Comparison of ENCODE assay signal across 8 cellular contexts in genomic region chr5:140632366-140633080, GRCh38. TPM values are rescaled to one million over a fixed set of nuclear protein-coding genes. Genes with fewer than 3 reads are reported as not detected.
DNase-seq lines count a peak whose midpoint lies in the region; ATAC-seq and TF ChIP-seq lines count a peak whose summit lies in the region.

No MANE protein-coding gene starts in this region.

- peaks cover 2% of the 10 kb centered on the region for H3K36me3 Mint-ChIP-seq in activated CD4-positive, alpha-beta T cell treated with anti-CD3 and anti-CD28 coated beads, Interleukin-2, amount 10 ng/mL, durations not matched to agents 7 days and 5 days (ENCODE audit: low read depth)

- no peak overlapping the region for H3K4ac ChIP-seq in mesenchymal stem cell (ENCODE audit: low read depth in 1 of 2, low read length in 2 of 2)

- no peak overlapping the region for H2AFZ ChIP-seq in mesenchymal stem cell (ENCODE audit: low read depth, low read length)

- no peak overlapping the region for H3K14ac ChIP-seq in mesenchymal stem cell (ENCODE audit: low read length in 2 of 2)

- H3K27ac ChIP-seq in mesenchymal stem cell (ENCODE audit: low read length, poor library complexity, severe bottlenecking) = no peak overlapping the region

- CTCF ChIA-PET in AG04449 (lab: Yijun Ruan, JAX) = interaction anchor here (0.8 to 4.6 kb wide), 5 partner anchors 10 to 269 kb away, joined by 3 to 36 read pairs (median 4); partner anchors contain the start of gene EIF4EBP3
- CTCF ChIA-PET in activated CD4-positive, alpha-beta T cell treated with anti-CD3 and anti-CD28 coated beads, Interleukin-2, amount 10 ng/mL, durations not matched to agents 7 days and 5 days (lab: Charles Lee) = interaction anchor here (0.6 to 1.4 kb wide), 6 partner anchors 32 to 388 kb away, joined by 3 to 6 read pairs (median 4); no protein-coding TSS in a partner anchor

- DNase-seq in AG04449 (ENCODE audit: low read depth, low spot score) (no peak), dermis blood vessel endothelial cell (peak; percentile 61), mesenchymal stem cell (no peak), Kasumi-1 (lab: John Stamatoyannopoulos, UW) (no peak)
- DNase-seq in activated CD4-positive, alpha-beta T cell treated with anti-CD3 and anti-CD28 coated beads, Interleukin-2, amount 10 ng/mL, durations not matched to agents 7 days and 5 days = peak; percentile 48
- peak; percentile 52 to 53 for DNase-seq in stimulated activated naive CD8-positive, alpha-beta T cell treated with anti-CD3 and anti-CD28 coated beads, Interleukin-15, amount 100 ng/mL, for 72 hours

- H3K4me2 ChIP-seq in mesenchymal stem cell (ENCODE audit: low read length, poor library complexity, severe bottlenecking) = no peak overlapping the region

- H3K9ac ChIP-seq in mesenchymal stem cell (ENCODE audit: low read length) = peak overlapping the region; percentile 68

- POLR2A ChIA-PET in AG04449 (lab: Yijun Ruan, JAX) = interaction anchor here (0.6 to 1.0 kb wide), 2 partner anchors 75 to 99 kb away, joined by 3 to 6 read pairs; partner anchors contain the start of gene SRA1
- POLR2A ChIA-PET in activated CD4-positive, alpha-beta T cell treated with anti-CD3 and anti-CD28 coated beads, Interleukin-2, amount 10 ng/mL, durations not matched to agents 7 days and 5 days (lab: Charles Lee) = no interaction called here

- no peak overlapping the region for H2BK12ac ChIP-seq in mesenchymal stem cell (ENCODE audit: low read length in 2 of 2)

- H2BK15ac ChIP-seq in mesenchymal stem cell (ENCODE audit: low read depth, poor library complexity, severe bottlenecking) = no peak overlapping the region

- H2BK5ac ChIP-seq in mesenchymal stem cell (ENCODE audit: low read depth, low read length, poor library complexity, severe bottlenecking) = no peak overlapping the region

- H3K9me3 ChIP-seq in mesenchymal stem cell (ENCODE audit: control insufficient read depth, low read length) = peaks cover 9% of the 10 kb centered on the region

- peaks cover 0 to 13% of the 10 kb centered on the region in 2 experiments for H3K27me3 ChIP-seq in mesenchymal stem cell (ENCODE audit: control insufficient read depth in 1 of 2, insufficient read depth in 1 of 2, low read length in 2 of 2)

- no peaks in the 10 kb centered on the region for H3K4me1 ChIP-seq in mesenchymal stem cell (ENCODE audit: control insufficient read depth, insufficient read depth, low read depth, low read length)

- WGBS in mesenchymal stem cell = 96% methylated on average over 56 of the region's 56 CpGs

- no peak for TF ChIP-seq CTCF in AG04449 (IDR thresholded peaks at IDR 0.05; ENCODE audit: insufficient read depth, low read length, missing control alignments)

- H4K91ac ChIP-seq in mesenchymal stem cell (ENCODE audit: low read length) = no peak overlapping the region

- no peaks in the 10 kb centered on the region for H3K79me1 ChIP-seq in mesenchymal stem cell (replicated peaks; ENCODE audit: low read length, poor library complexity, severe bottlenecking)

- H3K4me3 ChIP-seq in AG04449 (ENCODE audit: low read depth, low read length) (peak overlapping the region; percentile 56), mesenchymal stem cell (ENCODE audit: insufficient read depth in 1 of 2, low read depth in 1 of 2, low read length in 2 of 2) (peak overlapping the region in 1 of 2 experiments; percentile 72)

- peaks cover 2% of the 10 kb centered on the region for H3K9me3 Mint-ChIP-seq in activated CD4-positive, alpha-beta T cell treated with anti-CD3 and anti-CD28 coated beads, Interleukin-2, amount 10 ng/mL, durations not matched to agents 7 days and 5 days
- peaks cover 0 to 8% of the 10 kb centered on the region in 2 donors for H3K9me3 Mint-ChIP-seq in stimulated activated naive CD8-positive, alpha-beta T cell treated with anti-CD3 and anti-CD28 coated beads, Interleukin-15, amount 100 ng/mL, for 72 hours

- peaks cover 30% of the 10 kb centered on the region for H3K4me1 Mint-ChIP-seq in activated CD4-positive, alpha-beta T cell treated with anti-CD3 and anti-CD28 coated beads, Interleukin-2, amount 10 ng/mL, durations not matched to agents 7 days and 5 days
- peaks cover 37% of the 10 kb centered on the region for H3K4me1 Mint-ChIP-seq in stimulated activated naive CD8-positive, alpha-beta T cell treated with anti-CD3 and anti-CD28 coated beads, Interleukin-15, amount 100 ng/mL, for 72 hours

- H3K23ac ChIP-seq in mesenchymal stem cell (ENCODE audit: low read length in 2 of 2) = no peak overlapping the region

- H3K27ac Mint-ChIP-seq in activated CD4-positive, alpha-beta T cell treated with anti-CD3 and anti-CD28 coated beads, Interleukin-2, amount 10 ng/mL, durations not matched to agents 7 days and 5 days = peak overlapping the region; percentile 57
- peak overlapping the region; percentile 68 to 77 for H3K27ac Mint-ChIP-seq in stimulated activated naive CD8-positive, alpha-beta T cell treated with anti-CD3 and anti-CD28 coated beads, Interleukin-15, amount 100 ng/mL, for 72 hours

- peaks cover 0 to 8% of the 10 kb centered on the region in 2 experiments for H3K36me3 ChIP-seq in mesenchymal stem cell (ENCODE audit: control insufficient read depth in 1 of 2, insufficient read depth in 2 of 2, low read depth in 1 of 2, low read length in 2 of 2)

- H2BK120ac ChIP-seq in mesenchymal stem cell (ENCODE audit: low read depth, low read length) = no peak overlapping the region

- peak overlapping the region; percentile 76 for H3K4me3 Mint-ChIP-seq in activated CD4-positive, alpha-beta T cell treated with anti-CD3 and anti-CD28 coated beads, Interleukin-2, amount 10 ng/mL, durations not matched to agents 7 days and 5 days
- H3K4me3 Mint-ChIP-seq in stimulated activated naive CD8-positive, alpha-beta T cell treated with anti-CD3 and anti-CD28 coated beads, Interleukin-15, amount 100 ng/mL, for 72 hours = peak overlapping the region; percentile 90 to 92

- peaks cover 21% of the 10 kb centered on the region for H3K27me3 Mint-ChIP-seq in activated CD4-positive, alpha-beta T cell treated with anti-CD3 and anti-CD28 coated beads, Interleukin-2, amount 10 ng/mL, durations not matched to agents 7 days and 5 days
- H3K27me3 Mint-ChIP-seq in stimulated activated naive CD8-positive, alpha-beta T cell treated with anti-CD3 and anti-CD28 coated beads, Interleukin-15, amount 100 ng/mL, for 72 hours = peaks cover 22% of the 10 kb centered on the region

- no peak overlapping the region for H4K8ac ChIP-seq in mesenchymal stem cell (ENCODE audit: low read length)

- no peak overlapping the region for H3K18ac ChIP-seq in mesenchymal stem cell (ENCODE audit: low read depth in 1 of 2, low read length in 2 of 2)

- H2AK5ac ChIP-seq in mesenchymal stem cell (ENCODE audit: low read length, severe bottlenecking) = no peak overlapping the region

- ATAC-seq in GM19023 (IDR thresholded peaks at IDR 0.05; ENCODE audit: unreplicated experiment) (peak; percentile 59), HG03457 (IDR thresholded peaks at IDR 0.05; ENCODE audit: unreplicated experiment) (peak; percentile 54)
- peak; percentile 81 for ATAC-seq in stimulated activated naive CD8-positive, alpha-beta T cell treated with anti-CD3 and anti-CD28 coated beads, Interleukin-15, amount 100 ng/mL, for 72 hours

RNA-seq across cellular contexts. Expression of gene CD14, which starts 0.5 kb away (rescaled TPM):
- total RNA-seq in activated CD4-positive, alpha-beta T cell treated with anti-CD3 and anti-CD28 coated beads, Interleukin-2, amount 10 ng/mL, durations not matched to agents 7 days and 5 days = under 1 TPM; 0.21 to 0.37 TPM
- 1.7 and 3.2 TPM in 2 replicates for total RNA-seq in dermis blood vessel endothelial cell
- polyA plus RNA-seq in mesenchymal stem cell (2013, experiment 1 of 2) = 0.06 TPM
- polyA plus RNA-seq in mesenchymal stem cell (2013, experiment 2 of 2) = 0.05 TPM

RNA-seq across cellular contexts. Expression of gene TMCO6, which starts 6.7 kb away (rescaled TPM):
- total RNA-seq in activated CD4-positive, alpha-beta T cell treated with anti-CD3 and anti-CD28 coated beads, Interleukin-2, amount 10 ng/mL, durations not matched to agents 7 days and 5 days = 10 to 100 TPM; 33.5 to 38.8 TPM
- 18.0 and 50.2 TPM in 2 replicates for total RNA-seq in dermis blood vessel endothelial cell
- 4.4 TPM for polyA plus RNA-seq in mesenchymal stem cell (2013, experiment 1 of 2)
- polyA plus RNA-seq in mesenchymal stem cell (2013, experiment 2 of 2) = 3.9 TPM

RNA-seq across cellular contexts. Expression of gene NDUFA2, which starts 14.9 kb away (rescaled TPM):
- 10 to 100 TPM; 76.3 to 79.9 TPM for total RNA-seq in activated CD4-positive, alpha-beta T cell treated with anti-CD3 and anti-CD28 coated beads, Interleukin-2, amount 10 ng/mL, durations not matched to agents 7 days and 5 days
- 24.9 and 40.8 TPM in 2 replicates for total RNA-seq in dermis blood vessel endothelial cell
- 105 TPM for polyA plus RNA-seq in mesenchymal stem cell (2013, experiment 1 of 2)
- polyA plus RNA-seq in mesenchymal stem cell (2013, experiment 2 of 2) = 109 TPM

RNA-seq across cellular contexts. Expression of gene IK, which starts 15.1 kb away (rescaled TPM):
- total RNA-seq in activated CD4-positive, alpha-beta T cell treated with anti-CD3 and anti-CD28 coated beads, Interleukin-2, amount 10 ng/mL, durations not matched to agents 7 days and 5 days = 100 to 1,000 TPM; 121 to 161 TPM
- 114 and 125 TPM in 2 replicates for total RNA-seq in dermis blood vessel endothelial cell
- polyA plus RNA-seq in mesenchymal stem cell (2013, experiment 1 of 2) = 110 TPM
- 113 TPM for polyA plus RNA-seq in mesenchymal stem cell (2013, experiment 2 of 2)

RNA-seq across cellular contexts. Expression of gene WDR55, which starts 32.2 kb away (rescaled TPM):
- total RNA-seq in activated CD4-positive, alpha-beta T cell treated with anti-CD3 and anti-CD28 coated beads, Interleukin-2, amount 10 ng/mL, durations not matched to agents 7 days and 5 days = 10 to 100 TPM; 33.7 to 37.1 TPM
- 41.1 and 45.1 TPM in 2 replicates for total RNA-seq in dermis blood vessel endothelial cell
- polyA plus RNA-seq in mesenchymal stem cell (2013, experiment 1 of 2) = 16.7 TPM
- polyA plus RNA-seq in mesenchymal stem cell (2013, experiment 2 of 2) = 16.7 TPM

Comparison
In these comparisons a context has a peak if more than half of its experiments do, and no peak if none do; other contexts are left out.
1. DNase-seq: peak in activated CD4-positive, alpha-beta T cell treated with anti-CD3 and anti-CD28 coated beads, Interleukin-2, amount 10 ng/mL, durations not matched to agents 7 days and 5 days (single experiment), dermis blood vessel endothelial cell (single experiment) and stimulated activated naive CD8-positive, alpha-beta T cell treated with anti-CD3 and anti-CD28 coated beads, Interleukin-15, amount 100 ng/mL, for 72 hours (2 of 2); none in AG04449 (single experiment), mesenchymal stem cell (single experiment) and Kasumi-1 (0 of 2).
2. Peak in every context shown above with its lines, with median percentiles within 50 percentile points of each other: ATAC-seq.